ENCODE assay signal across 24 cellular contexts in the genomic region with DNA sequence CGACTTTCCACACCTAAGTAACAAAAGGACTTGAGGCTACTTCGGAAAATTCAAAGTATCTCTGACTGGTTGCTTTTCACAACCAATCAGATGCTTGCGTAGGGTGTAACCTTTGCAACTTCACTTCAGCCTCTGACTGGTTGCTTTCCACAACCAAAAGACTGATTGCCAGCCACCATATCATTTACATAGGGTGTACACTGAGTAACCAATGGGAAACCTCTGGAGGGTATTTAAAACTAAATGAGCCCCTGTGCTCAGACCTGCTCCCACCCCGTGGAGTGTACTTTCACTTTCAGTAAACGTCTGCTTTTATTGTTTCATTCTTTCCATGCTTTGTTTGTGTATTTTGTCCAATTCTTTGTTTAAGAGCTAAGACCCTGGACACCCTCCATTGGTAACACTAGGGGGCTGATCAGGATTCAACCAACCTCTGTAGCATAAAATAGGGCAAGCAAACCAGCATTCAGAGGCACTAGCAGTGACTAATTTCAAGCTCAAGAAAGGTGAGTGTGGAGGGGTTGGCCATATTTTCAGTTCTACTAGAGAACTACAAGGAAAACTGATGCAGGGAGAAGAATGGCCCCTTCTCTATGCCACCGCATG.
DNase-seq lines count a peak whose midpoint lies in the region; ATAC-seq and TF ChIP-seq lines count a peak whose summit lies in the region.
"Had no signal": no experiment of that assay in that cellular context is flagged by ENCODE, and none has a peak within 500 bp of the region (broad histone marks: within the 10 kb centered on the region; RNA-seq: fewer than 3 reads in every experiment).

No MANE protein-coding gene starts in this region.

- H3K79me2 ChIP-seq in Loucy (ENCODE audit: insufficient read depth, low read length) (no peaks in the 10 kb centered on the region), PC-9 (ENCODE audit: low read depth) (no peaks in the 10 kb centered on the region), H9 (ENCODE audit: insufficient read depth, low read length) (no peaks in the 10 kb centered on the region)

- no peak overlapping the region for H2BK12ac ChIP-seq in H9 (ENCODE audit: insufficient read length, low read depth, low read length)

- peaks cover 0 to 4% (median 2%) of the 10 kb centered on the region in 3 experiments; a peak in 2 of 7 replicates for H3K36me3 Mint-ChIP-seq in H9 (ENCODE audit: insufficient read depth in 1 of 3, low read depth in 3 of 3)
- H3K36me3 Mint-ChIP-seq: activated naive CD8-positive, alpha-beta T cell; stimulated activated effector memory CD8-positive, alpha-beta T cell treated with anti-CD3 and anti-CD28 coated beads, Interleukin-12 subunit alpha, Interleukin-12 subunit beta, amount 100 ng/mL, for 72 hours had no signal

- DNase-seq in PC-9 = no peak
- no peak for DNase-seq in left lobe of liver (ENCODE audit: low spot score)
- no peak for DNase-seq in GM10266 (ENCODE audit: extremely low spot score)
- DNase-seq in posterior vena cava (ENCODE audit: low spot score) = no peak
- DNase-seq in Peyer's patch = no peak
- no peak for DNase-seq in H9
- DNase-seq: aorta, HCEC 1CT, left cardiac atrium, mesendoderm, NCI-H1417, NCI-H2107, NCI-H446 treated with DMSO at 0.1 percent for 48 hours, retina, substantia nigra, uterus had no signal

- no peaks in the 10 kb centered on the region for H3F3A ChIP-seq in Loucy (ENCODE audit: low read depth)
- H3F3A ChIP-seq in PC-9 (ENCODE audit: insufficient read depth, low read depth) = no peaks in the 10 kb centered on the region

- no peak overlapping the region for H4K5ac ChIP-seq in H9 (ENCODE audit: insufficient read length, low read depth, low read length)

- peak; percentile 68 for ATAC-seq in left lobe of liver
- ATAC-seq: GM12878; left cardiac atrium; Right ventricle myocardium inferior; stimulated activated effector memory CD8-positive, alpha-beta T cell treated with anti-CD3 and anti-CD28 coated beads, Interleukin-12 subunit alpha, Interleukin-12 subunit beta, amount 100 ng/mL, for 72 hours; WTC11 had no signal

- POLR2A ChIA-PET in PC-9 (lab: Charles Lee; ENCODE audit: unreplicated experiment) = no interaction called here

- WGBS in H9 (ENCODE audit: extremely low coverage, insufficient read length, low lambda C conversion rate) = no CpG with 5 or more reads among the region's 6 CpGs

- H3K27ac Mint-ChIP-seq in H9 = no peak overlapping the region
- H3K27ac Mint-ChIP-seq: activated naive CD8-positive, alpha-beta T cell; activated T-helper 1 cell treated with anti-CD3 and anti-CD28 coated beads, Interleukin-12 subunit alpha, Interleukin-12 subunit beta, Interleukin-2, Interleukin-4 antibody, amounts not matched to agents 30 ng/mL and 10 ng/mL and 1 ng/mL, durations not matched to agents 14 hours and 24 hours and 36 hours; stimulated activated effector memory CD8-positive, alpha-beta T cell treated with anti-CD3 and anti-CD28 coated beads, Interleukin-12 subunit alpha, Interleukin-12 subunit beta, amount 100 ng/mL, for 72 hours; WTC11 had no signal

- H3K9me3 ChIP-seq in BLaER1 (no peaks in the 10 kb centered on the region), Loucy (ENCODE audit: insufficient read depth, low read depth, low read length) (no peaks in the 10 kb centered on the region), PC-9 (ENCODE audit: insufficient read depth, low read depth) (no peaks in the 10 kb centered on the region), Peyer's patch (peaks cover 0 to 5% (median 0%) of the 10 kb centered on the region in 4 donors), H9 (ENCODE audit: control insufficient read depth, low read depth, low read length) (no peaks in the 10 kb centered on the region)
- H3K9me3 ChIP-seq: uterus had no signal

- H3K23ac ChIP-seq in H9 (ENCODE audit: insufficient read length, low read depth, low read length) = no peak overlapping the region

- H4K91ac ChIP-seq in H9 (ENCODE audit: insufficient read length, low read depth, low read length) = no peak overlapping the region

- no peak overlapping the region for H3K18ac ChIP-seq in H9 (ENCODE audit: insufficient read length, low read depth, low read length)

- BruUV-seq in PC-9 (replicated peaks; lab: Mats Ljungman, UMichigan) = no TSS peak

- no peak overlapping the region for H3K4ac ChIP-seq in H9 (ENCODE audit: low read depth, low read length)

- H3K27ac ChIP-seq in BLaER1 (no peak overlapping the region), PC-9 (no peak overlapping the region), Peyer's patch (no peak overlapping the region), H9 (ENCODE audit: insufficient read length, low read depth, low read length) (no peak overlapping the region)
- H3K27ac ChIP-seq: uterus had no signal

- no peaks in the 10 kb centered on the region for H3K23me2 ChIP-seq in H9 (ENCODE audit: insufficient read length, low read depth, low read length, poor library complexity, severe bottlenecking)

- no peak overlapping the region for H2AK5ac ChIP-seq in H9 (ENCODE audit: insufficient read length, low read length)

- CTCF ChIA-PET in PC-9 (lab: Charles Lee) = no interaction called here

- H3K9ac ChIP-seq in BLaER1 (no peak overlapping the region), Loucy (ENCODE audit: low read depth, low read length, poor library complexity, severe bottlenecking) (no peak overlapping the region), H9 (ENCODE audit: extremely low read depth, insufficient read length, low read length) (no peak overlapping the region)

- no peak overlapping the region for H3K4me3 ChIP-seq in BLaER1
- peak overlapping the region; percentile 50 for H3K4me3 ChIP-seq in Loucy (ENCODE audit: low read length, poor library complexity, severe bottlenecking)
- peak overlapping the region; percentile 29; the same call in 1 of the 2 replicates for H3K4me3 ChIP-seq in PC-9
- H3K4me3 ChIP-seq in Peyer's patch = no peak overlapping the region
- H3K4me3 ChIP-seq: GM12878, uterus had no signal

- H3K56ac ChIP-seq in H9 (ENCODE audit: insufficient read length, low read depth, low read length) = no peak overlapping the region

- H3K4me3 Mint-ChIP-seq in H9 = no peak overlapping the region
- H3K4me3 Mint-ChIP-seq: activated naive CD8-positive, alpha-beta T cell; activated T-helper 1 cell treated with anti-CD3 and anti-CD28 coated beads, Interleukin-12 subunit alpha, Interleukin-12 subunit beta, Interleukin-2, Interleukin-4 antibody, amounts not matched to agents 30 ng/mL and 10 ng/mL and 1 ng/mL, durations not matched to agents 14 hours and 24 hours and 36 hours; stimulated activated effector memory CD8-positive, alpha-beta T cell treated with anti-CD3 and anti-CD28 coated beads, Interleukin-12 subunit alpha, Interleukin-12 subunit beta, amount 100 ng/mL, for 72 hours; WTC11 had no signal

- H3K4me2 ChIP-seq in BLaER1 (peak overlapping the region; percentile 54), Loucy (ENCODE audit: low read depth, low read length, poor library complexity, severe bottlenecking) (peak overlapping the region; percentile 50), PC-9 (peak overlapping the region; percentile 61), H9 (ENCODE audit: insufficient read depth, insufficient read length, low read length) (no peak overlapping the region)

- H3K27me3 Mint-ChIP-seq in H9 (ENCODE audit: low read depth) = no peaks in the 10 kb centered on the region
- H3K27me3 Mint-ChIP-seq: activated naive CD8-positive, alpha-beta T cell had no signal

- H3K4me1 Mint-ChIP-seq in H9 = peaks cover 6 to 10% of the 10 kb centered on the region in 2 experiments; a peak in 2 of 4 replicates
- H3K4me1 Mint-ChIP-seq: stimulated activated effector memory CD8-positive, alpha-beta T cell treated with anti-CD3 and anti-CD28 coated beads, Interleukin-12 subunit alpha, Interleukin-12 subunit beta, amount 100 ng/mL, for 72 hours had no signal

- no peak overlapping the region for H3T11ph ChIP-seq in H9 (ENCODE audit: low read length)

- intact Hi-C loops in PC-9 (cut with micrococcal nuclease; ENCODE audit: unreplicated experiment) = no loop called here
- intact Hi-C loops in posterior vena cava (cut with DNase I) = no loop called here

- H2BK120ac ChIP-seq in H9 (ENCODE audit: low read depth, low read length, poor library complexity, severe bottlenecking) = no peak overlapping the region

- H2BK5ac ChIP-seq in H9 (ENCODE audit: insufficient read length, low read length) = no peak overlapping the region

- no peaks in the 10 kb centered on the region for H3K79me1 ChIP-seq in H9 (ENCODE audit: insufficient read depth, low read depth, low read length, poor library complexity, severe bottlenecking)

- H3K36me3 ChIP-seq in BLaER1 (no peaks in the 10 kb centered on the region), Loucy (ENCODE audit: insufficient read depth, low read length) (no peaks in the 10 kb centered on the region), PC-9 (ENCODE audit: low read depth) (no peaks in the 10 kb centered on the region), Peyer's patch (no peaks in the 10 kb centered on the region)
- H3K36me3 ChIP-seq: uterus had no signal

- H3K9me3 Mint-ChIP-seq in H9 = peaks cover 3 to 6% of the 10 kb centered on the region in 2 experiments

- TF ChIP-seq CTCF in Loucy (conservative IDR thresholded peaks at IDR 0.05; ENCODE audit: low read length) (no peak), PC-9 (conservative IDR thresholded peaks at IDR 0.05) (no peak), GM10266 (IDR thresholded peaks at IDR 0.05; ENCODE audit: control insufficient read depth, insufficient read depth, low read depth, missing control alignments) (no peak), Peyer's patch (IDR thresholded peaks at IDR 0.05) (no peak), H9 (conservative IDR thresholded peaks at IDR 0.05) (no peak; the same call in 1 of the 3 replicates)

- H2BK20ac ChIP-seq in H9 (ENCODE audit: low read depth, low read length, poor library complexity, severe bottlenecking) = no peak overlapping the region

- peak overlapping the region; percentile 81 for H2AFZ ChIP-seq in Loucy (ENCODE audit: low read length)
- peak overlapping the region; percentile 53; the same call in 1 of the 2 replicates for H2AFZ ChIP-seq in PC-9
- no peak overlapping the region for H2AFZ ChIP-seq in H9 (ENCODE audit: low read length)

- no peak for TF ChIP-seq POLR2A in Peyer's patch (IDR thresholded peaks at IDR 0.05)

- H3K9me2 ChIP-seq in Loucy (replicated peaks; ENCODE audit: low read depth, low read length) = no peaks in the 10 kb centered on the region
- H3K9me2 ChIP-seq in PC-9 (ENCODE audit: insufficient read depth) = no peaks in the 10 kb centered on the region

- no peaks in the 10 kb centered on the region for H3K4me1 ChIP-seq in BLaER1
- no peaks in the 10 kb centered on the region for H3K4me1 ChIP-seq in Loucy (ENCODE audit: insufficient read depth, low read length, poor library complexity, severe bottlenecking)
- no peaks in the 10 kb centered on the region for H3K4me1 ChIP-seq in PC-9 (replicated peaks; ENCODE audit: insufficient read depth)
- no peaks in the 10 kb centered on the region for H3K4me1 ChIP-seq in Peyer's patch
- no peaks in the 10 kb centered on the region for H3K4me1 ChIP-seq in H9 (ENCODE audit: insufficient read depth, low read length)
- H3K4me1 ChIP-seq: uterus had no signal

- no peak overlapping the region for H4K8ac ChIP-seq in H9 (replicated peaks; ENCODE audit: insufficient read length, low read depth, low read length)

- H4K20me1 ChIP-seq in BLaER1 = no peaks in the 10 kb centered on the region
- no peaks in the 10 kb centered on the region for H4K20me1 ChIP-seq in Loucy (ENCODE audit: insufficient read depth, low read length, poor library complexity, severe bottlenecking)
- no peaks in the 10 kb centered on the region; the same call in 1 of the 2 replicates for H4K20me1 ChIP-seq in PC-9 (ENCODE audit: insufficient read depth)
- H4K20me1 ChIP-seq in H9 (ENCODE audit: control insufficient read depth, insufficient read depth, insufficient read length) = no peaks in the 10 kb centered on the region

- no peak overlapping the region for H2BK15ac ChIP-seq in H9 (ENCODE audit: low read depth, low read length)

- no peak overlapping the region for H3K14ac ChIP-seq in H9 (ENCODE audit: insufficient read depth, low read length)

- H3K27me3 ChIP-seq in BLaER1 (no peaks in the 10 kb centered on the region), Loucy (ENCODE audit: insufficient read depth, low read length, poor library complexity, severe bottlenecking) (no peaks in the 10 kb centered on the region), PC-9 (ENCODE audit: insufficient read depth, low read depth) (0 out of 2 replicates have a peak, but pooled peaks cover 15% of the 10 kb centered on the region), Peyer's patch (no peaks in the 10 kb centered on the region), H9 (ENCODE audit: insufficient read depth, low read length) (no peaks in the 10 kb centered on the region)
- H3K27me3 ChIP-seq: uterus had no signal

Comparison
In these comparisons a context has a peak if more than half of its experiments do, and no peak if none do; other contexts are left out.
1. H3K4me3 ChIP-seq: peak in Loucy (single experiment) and PC-9 (single experiment); none in BLaER1 (single experiment) and Peyer's patch (0 of 4).